20 cellular contexts compared by ENCODE assay signal in the genomic region with DNA sequence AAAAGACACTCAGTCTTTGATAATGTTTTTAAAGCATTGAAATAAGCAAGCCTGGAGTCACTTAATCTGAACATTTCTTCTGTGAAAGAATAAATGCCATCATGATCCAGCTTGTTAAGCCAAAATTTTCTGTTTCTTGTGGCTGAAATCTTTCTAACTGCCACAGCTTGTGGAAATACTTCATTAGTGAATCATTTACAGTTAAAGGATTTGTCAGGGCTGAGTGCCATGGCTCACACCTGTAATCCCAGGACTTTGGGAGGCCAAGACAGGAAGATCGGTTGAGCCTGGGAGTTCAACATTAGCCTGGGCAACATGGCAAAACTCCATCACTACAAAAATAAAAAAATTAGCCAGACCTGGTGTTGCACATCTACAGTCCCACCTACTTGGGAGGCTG.
"Had no signal": no experiment of that assay in that cellular context is flagged by ENCODE, and none has a peak within 500 bp of the region (broad histone marks: within the 10 kb centered on the region; RNA-seq: fewer than 3 reads in every experiment).

No MANE protein-coding gene starts in this region.

- ATAC-seq: activated CD4-positive, alpha-beta T cell treated with anti-CD3 and anti-CD28 coated beads for 36 hours; activated CD8-positive, alpha-beta memory T cell treated with anti-CD3 and anti-CD28 coated beads, Interleukin-2, amount 10 ng/mL, durations not matched to agents 7 days and 5 days; heart left ventricle; mucosa of descending colon; naive thymus-derived CD4-positive, alpha-beta T cell had no signal

- H3K36me3 ChIP-seq: heart left ventricle, left ventricle myocardium inferior, transverse colon had no signal

- DNase-seq: activated CD4-positive, alpha-beta memory T cell treated with anti-CD3 and anti-CD28 coated beads for 36 hours; activated CD4-positive, alpha-beta T cell treated with anti-CD3 and anti-CD28 coated beads for 36 hours; activated CD8-positive, alpha-beta memory T cell treated with anti-CD3 and anti-CD28 coated beads, Interleukin-2, amount 10 ng/mL, durations not matched to agents 7 days and 5 days; activated naive CD4-positive, alpha-beta T cell treated with anti-CD3 and anti-CD28 coated beads, Interleukin-2, amount 50 U/mL, for 16 hours; activated T-cell treated with anti-CD3 and anti-CD28 coated beads, Interleukin-2, amount 50 U/mL, for 1 hour; central memory CD4-positive, alpha-beta T cell; cortex of kidney; effector CD4-positive, alpha-beta T cell; foreskin melanocyte; heart left ventricle; left ventricle myocardium inferior; mucosa of descending colon; naive thymus-derived CD4-positive, alpha-beta T cell; stimulated activated CD4-positive, alpha-beta T cell treated with anti-CD3 and anti-CD28 coated beads, Interleukin-4, amount 100 ng/mL, for 24 hours; stimulated activated CD8-positive, alpha-beta memory T cell treated with anti-CD3 and anti-CD28 coated beads, Interleukin-4, amount 100 ng/mL, for 48 hours; stimulated activated naive CD4-positive, alpha-beta T cell treated with Interleukin-2 at 50 U/mL for 16 hours; substantia nigra; T-helper 2 cell; transverse colon had no signal

- H3K27ac ChIP-seq: heart left ventricle, left ventricle myocardium inferior, skin epidermis, transverse colon had no signal

- H3K4me3 ChIP-seq: heart left ventricle, left ventricle myocardium inferior, mucosa of descending colon, skin epidermis, transverse colon had no signal

- H3K27me3 ChIP-seq: heart left ventricle, transverse colon had no signal
